In genomic region chr21:35026153-35026499, GRCh38 we compare ENCODE assay signal across 9 cellular contexts. TPM values are rescaled to one million over a fixed set of nuclear protein-coding genes. Genes with fewer than 3 reads are reported as not detected.
A peak's percentile ranks its signal among the peaks of the same experiment; 100 is the strongest.
DNase-seq lines count a peak whose midpoint lies in the region; ATAC-seq and TF ChIP-seq lines count a peak whose summit lies in the region.
"Had no signal": no experiment of that assay in that cellular context is flagged by ENCODE, and none has a peak within 500 bp of the region (broad histone marks: within the 10 kb centered on the region; RNA-seq: fewer than 3 reads in every experiment).

No MANE protein-coding gene starts in this region.

- H3K4me1 ChIP-seq in endodermal cell (ENCODE audit: control insufficient read depth, insufficient read depth, low read length) (no peaks in the 10 kb centered on the region), stomach (peaks cover 6 to 38% (median 26%) of the 10 kb centered on the region in 4 donors)

- WGBS in endodermal cell (ENCODE audit: insufficient coverage in 1 of 2, insufficient read length in 1 of 2), 2 experiments = 91 to 95% methylated on average over 4 to 5 of the region's 5 CpGs
- WGBS in stomach, 5 donors = 63 to 78% (median 73%) methylated on average over 5 of the region's 5 CpGs

- H3K27ac Mint-ChIP-seq in T-helper 17 cell (peak overlapping the region; percentile 96), endodermal cell (no peak overlapping the region)
- H3K27ac Mint-ChIP-seq: mesothelial cell of epicardium had no signal

- no peak for TF ChIP-seq POLR2A in stomach (IDR thresholded peaks at IDR 0.05)

- peak overlapping the region; percentile 72 for H3K4me3 Mint-ChIP-seq in activated T-cell treated with anti-CD3 and anti-CD28 coated beads, Interleukin-2, amount 50 U/mL, for 4 hours
- H3K4me3 Mint-ChIP-seq in T-helper 17 cell (peak overlapping the region; percentile 77), endodermal cell (peak overlapping the region; percentile 58)

- H3K27me3 ChIP-seq in endodermal cell (ENCODE audit: control insufficient read depth, insufficient read depth, low read length, poor library complexity, severe bottlenecking) (peaks cover 36% of the 10 kb centered on the region), stomach (no peaks in the 10 kb centered on the region)

- H3K36me3 ChIP-seq in endodermal cell (ENCODE audit: control insufficient read depth, insufficient read depth, low read length) (no peaks in the 10 kb centered on the region), stomach (no peaks in the 10 kb centered on the region)

- TF ChIP-seq EP300 in stomach (IDR thresholded peaks at IDR 0.05) = no peak

- H3K27me3 Mint-ChIP-seq in activated T-cell treated with anti-CD3 and anti-CD28 coated beads, Interleukin-2, amount 50 U/mL, for 4 hours (ENCODE audit: low read depth) = no peaks in the 10 kb centered on the region
- no peaks in the 10 kb centered on the region for H3K27me3 Mint-ChIP-seq in T-helper 17 cell
- H3K27me3 Mint-ChIP-seq in endodermal cell (ENCODE audit: insufficient read depth) = peaks cover 34% of the 10 kb centered on the region

- H3K9me3 ChIP-seq in T-helper 17 cell (ENCODE audit: control insufficient read depth, low read length, poor library complexity, severe bottlenecking) (no peaks in the 10 kb centered on the region), endodermal cell (ENCODE audit: control insufficient read depth, low read length) (no peaks in the 10 kb centered on the region), stomach (no peaks in the 10 kb centered on the region)

- peaks cover 30% of the 10 kb centered on the region for H3K36me3 Mint-ChIP-seq in activated T-cell treated with anti-CD3 and anti-CD28 coated beads, Interleukin-2, amount 50 U/mL, for 4 hours (ENCODE audit: insufficient read depth)
- no peaks in the 10 kb centered on the region for H3K36me3 Mint-ChIP-seq in T-helper 17 cell (ENCODE audit: low read depth)
- H3K36me3 Mint-ChIP-seq in endodermal cell (ENCODE audit: low read depth) = no peaks in the 10 kb centered on the region
- H3K36me3 Mint-ChIP-seq: mesothelial cell of epicardium had no signal

- no peak overlapping the region for H3K4me3 ChIP-seq in endodermal cell (ENCODE audit: low read length)
- peak overlapping the region in 1 of 4 donors; percentile 23 for H3K4me3 ChIP-seq in stomach

- TF ChIP-seq CTCF in endodermal cell (conservative IDR thresholded peaks at IDR 0.05) (no peak), stomach (IDR thresholded peaks at IDR 0.05) (no peak)

- ATAC-seq in activated T-cell treated with anti-CD3 and anti-CD28 coated beads, Interleukin-2, amount 50 U/mL, for 4 hours = no peak
- ATAC-seq in T-helper 17 cell = no peak

- H3K9me3 Mint-ChIP-seq in activated T-cell treated with anti-CD3 and anti-CD28 coated beads, Interleukin-2, amount 50 U/mL, for 4 hours = no peaks in the 10 kb centered on the region
- H3K9me3 Mint-ChIP-seq in endodermal cell = no peaks in the 10 kb centered on the region
- H3K9me3 Mint-ChIP-seq: mesothelial cell of epicardium had no signal

- H3K4me1 Mint-ChIP-seq in activated T-cell treated with anti-CD3 and anti-CD28 coated beads, Interleukin-2, amount 50 U/mL, for 4 hours (ENCODE audit: low read depth) = peaks cover 93% of the 10 kb centered on the region
- peaks cover 77% of the 10 kb centered on the region for H3K4me1 Mint-ChIP-seq in T-helper 17 cell
- H3K4me1 Mint-ChIP-seq in endodermal cell = peaks cover 26% of the 10 kb centered on the region

- no peak for DNase-seq in activated T-cell treated with anti-CD3 and anti-CD28 coated beads, Interleukin-2, amount 50 U/mL, for 4 hours
- no peak for DNase-seq in activated T-cell treated with anti-CD3 and anti-CD28 coated beads, Interleukin-2, amount 50 U/mL, for 1 hour
- DNase-seq in T-helper 17 cell (no peak), endodermal cell (peak; percentile 10), stomach (no peak), T-helper 9 cell (no peak), activated gamma-delta T cell treated with Interleukin-2 at 50 U/mL for 16 hours (no peak)
- no peak for DNase-seq in stimulated activated naive CD4-positive, alpha-beta T cell treated with Interleukin-2 at 50 U/mL for 16 hours (lab: John Stamatoyannopoulos, UW)

- intact Hi-C loops in stomach (cut with DNase I; ENCODE audit: low total_unique reads) = no loop called here

- no peak overlapping the region for H3K9ac ChIP-seq in endodermal cell (ENCODE audit: extremely low read depth, low read length, poor library complexity, severe bottlenecking)

- H3K27ac ChIP-seq in endodermal cell (ENCODE audit: low read depth, low read length) (no peak overlapping the region), stomach (peak overlapping the region in 4 of 5 donors; percentile 24 to 84 (median 70))

RNA-seq across cellular contexts. Expression of gene RUNX1, which starts 23.0 kb away (rescaled TPM):
- 100 to 1,000 TPM in 1 of 3 donors, 10 to 100 TPM in 2; 91.6 to 116 (median 99.9) TPM for total RNA-seq in activated T-cell treated with anti-CD3 and anti-CD28 coated beads, Interleukin-2, amount 50 U/mL, for 4 hours
- total RNA-seq in T-helper 17 cell = 100 to 1,000 TPM in 1 of 2 donors, 10 to 100 TPM in 1; 97.0 to 110 TPM
- total RNA-seq in endodermal cell = 1 to 10 TPM in 1 of 2 donors, under 1 TPM in 1; 0.31 to 2.8 TPM
- polyA plus RNA-seq in endodermal cell (2013, experiment 1 of 2) = 0.50 TPM
- polyA plus RNA-seq in endodermal cell (2013, experiment 2 of 2) = 1.0 TPM
- total RNA-seq in stomach = 100 to 1,000 TPM in 2 of 5 donors, 10 to 100 TPM in 3; 32.9 to 213 (median 83.0) TPM
- polyA plus RNA-seq in stomach = 10 to 100 TPM in 1 of 3 donors, 1 to 10 TPM in 2; 8.0 to 10.4 (median 9.3) TPM

Comparison
In these comparisons a context has a peak if more than half of its experiments do, and no peak if none do; other contexts are left out.
1. RNA of gene RUNX1, which starts 23.0 kb away (total RNA-seq): 97.0 to 110 TPM in T-helper 17 cell, 91.6 to 116 TPM in activated T-cell treated with anti-CD3 and anti-CD28 coated beads, Interleukin-2, amount 50 U/mL, for 4 hours and 32.9 to 213 TPM in stomach; 0.31 to 2.8 TPM in endodermal cell; every median in the first group is over 4 times any median in the second.
2. Peak in every context shown above with its lines, with median percentiles within 50 percentile points of each other: H3K4me3 Mint-ChIP-seq.